ENCODE assay signal across 9 cellular contexts in the genomic region with DNA sequence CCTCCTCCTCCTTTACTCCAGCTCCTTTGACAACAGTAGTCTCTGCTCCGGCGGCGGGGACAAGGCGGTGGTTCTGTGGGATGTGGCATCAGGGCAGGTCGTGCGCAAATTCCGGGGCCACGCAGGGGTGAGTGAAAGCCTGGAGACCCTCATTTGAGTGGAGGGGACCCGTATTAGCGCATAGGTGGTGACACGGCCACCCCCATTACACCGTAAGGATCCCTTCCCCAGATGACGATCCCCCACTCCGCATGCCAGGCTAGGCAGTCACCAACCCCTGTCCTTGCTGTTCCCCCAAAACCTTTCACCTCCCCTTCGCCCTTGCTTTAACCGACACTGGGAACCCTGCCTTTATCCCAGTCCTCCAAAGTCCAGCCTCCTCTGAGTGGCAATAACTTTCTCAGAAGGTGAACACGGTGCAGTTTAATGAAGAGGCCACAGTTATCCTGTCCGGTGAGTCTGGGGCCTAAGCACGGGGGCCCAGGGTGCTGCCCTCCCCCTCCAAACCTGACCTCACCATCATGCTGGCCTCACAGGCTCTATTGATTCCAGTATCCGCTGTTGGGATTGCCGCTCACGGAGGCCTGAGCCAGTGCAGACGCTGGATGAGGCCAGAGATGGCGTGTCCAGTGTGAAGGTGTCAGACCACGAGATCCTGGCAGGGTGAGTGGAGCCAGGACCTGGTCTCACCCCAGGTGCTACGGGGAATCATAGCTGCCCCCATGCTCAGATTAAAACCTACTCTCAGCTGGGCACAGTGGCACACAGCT. TPM values are rescaled to one million over a fixed set of nuclear protein-coding genes. Genes with fewer than 3 reads are reported as not detected.
DNase-seq lines count a peak whose midpoint lies in the region; ATAC-seq, FAIRE-seq and TF ChIP-seq lines count a peak whose summit lies in the region.
"Had no signal": no experiment of that assay in that cellular context is flagged by ENCODE, and none has a peak within 500 bp of the region (broad histone marks: within the 10 kb centered on the region; RNA-seq: fewer than 3 reads in every experiment).

No MANE protein-coding gene starts in this region.

- peak overlapping the region; percentile 84 to 100 (median 96) for H3K27ac ChIP-seq in heart right ventricle

- no peak for DNase-seq in heart right ventricle
- no peak for DNase-seq in left ventricle myocardium superior
- no peak for DNase-seq in bronchial epithelial cell (ENCODE audit: low read depth)
- DNase-seq in NCI-H1048 (lab: John Stamatoyannopoulos, UW): no peak
- no peak for DNase-seq in RPMI8226
- no peak for DNase-seq in COR-L47 (lab: John Stamatoyannopoulos, UW)

- H3K36me3 ChIP-seq in heart right ventricle: peaks cover 0 to 51% (median 27%) of the 10 kb centered on the region in 9 donors
- H3K36me3 ChIP-seq in bronchial epithelial cell (ENCODE audit: control insufficient read depth, insufficient read depth, low read length): peaks cover 11% of the 10 kb centered on the region

- H3K27me3 ChIP-seq in heart right ventricle: no peaks in the 10 kb centered on the region
- no peaks in the 10 kb centered on the region for H3K27me3 ChIP-seq in bronchial epithelial cell (ENCODE audit: control insufficient read depth, insufficient read depth, low read length)
- no peaks in the 10 kb centered on the region for H3K27me3 ChIP-seq in mononuclear cell (ENCODE audit: insufficient read depth, low read length)

- H3K4me1 ChIP-seq in heart right ventricle (peaks cover 17 to 51% (median 40%) of the 10 kb centered on the region in 9 donors), mononuclear cell (ENCODE audit: insufficient read depth, low read length) (peaks cover 42% of the 10 kb centered on the region)

- H3K9me3 ChIP-seq in heart right ventricle (no peaks in the 10 kb centered on the region), mononuclear cell (ENCODE audit: low read depth, low read length) (no peaks in the 10 kb centered on the region)

- no peak for FAIRE-seq in bronchial epithelial cell (lab: Jason Lieb, UNC)
- FAIRE-seq: islet of Langerhans had no signal

- peak overlapping the region; percentile 73 to 97 (median 85) for H3K4me3 ChIP-seq in heart right ventricle
- H3K4me3 ChIP-seq in bronchial epithelial cell (ENCODE audit: low read depth, low read length): peak overlapping the region; percentile 86
- H3K4me3 ChIP-seq in mononuclear cell (ENCODE audit: low read length): peak overlapping the region; percentile 94

- ATAC-seq in heart right ventricle (no peak), left ventricle myocardium superior (no peak), GM18867 (IDR thresholded peaks at IDR 0.05; ENCODE audit: unreplicated experiment) (no peak)

- TF ChIP-seq CTCF in heart right ventricle (IDR thresholded peaks at IDR 0.05) (no peak), bronchial epithelial cell (IDR thresholded peaks at IDR 0.05; ENCODE audit: insufficient read depth, low read length, severe bottlenecking) (no peak)

- 41 to 42% methylated on average over 26 of the region's 26 CpGs for WGBS in heart right ventricle, 2 donors

- intact Hi-C loops in heart right ventricle (cut with DNase I): loop anchor here in 6 of 10 donors (5.0 to 10.0 kb wide), 4 partner anchors 106 to 466 kb away; partner anchors contain the start of gene JUNB (in 2 of the 6)
- intact Hi-C loops in left ventricle myocardium superior (cut with micrococcal nuclease): no loop called here

RNA-seq across cellular contexts. Expression of gene WDR83, which starts 3.7 kb away (rescaled TPM):
- total RNA-seq in heart right ventricle (10 to 100 TPM in 1 of 10 donors, 1 to 10 TPM in 9; 5.5 to 10.7 (median 7.9) TPM), left ventricle myocardium superior (8.7 TPM), bronchial epithelial cell (13.8 and 21.1 TPM in 2 replicates), mononuclear cell (3.4 TPM)
- polyA plus RNA-seq in heart right ventricle: 10 to 100 TPM; 14.5 to 19.7 TPM

RNA-seq across cellular contexts. Expression of gene MAN2B1, which starts 3.8 kb away (rescaled TPM):
- total RNA-seq in heart right ventricle (10 to 100 TPM; 14.2 to 89.9 (median 25.5) TPM), left ventricle myocardium superior (32.5 TPM), bronchial epithelial cell (29.8 and 32.1 TPM in 2 replicates), mononuclear cell (143 TPM)
- polyA plus RNA-seq in heart right ventricle: 10 to 100 TPM; 17.7 to 40.1 TPM

RNA-seq across cellular contexts. Expression of gene DHPS, which starts 11.3 kb away (rescaled TPM):
- total RNA-seq in heart right ventricle (10 to 100 TPM; 43.6 to 59.3 (median 49.7) TPM), left ventricle myocardium superior (60.2 TPM), bronchial epithelial cell (47.4 and 94.5 TPM in 2 replicates), mononuclear cell (63.2 TPM)
- 10 to 100 TPM; 64.5 to 82.2 TPM for polyA plus RNA-seq in heart right ventricle

RNA-seq across cellular contexts. Expression of gene GNG14, which starts 17.5 kb away (rescaled TPM):
- not detected for total RNA-seq in heart right ventricle
- not detected for polyA plus RNA-seq in heart right ventricle
- total RNA-seq in left ventricle myocardium superior: not detected
- total RNA-seq in bronchial epithelial cell: not detected in 2 replicates
- not detected for total RNA-seq in mononuclear cell

RNA-seq across cellular contexts. Expression of gene FBXW9, which starts 26.1 kb away (rescaled TPM):
- 1 to 10 TPM; 1.2 to 3.1 (median 2.1) TPM for total RNA-seq in heart right ventricle
- polyA plus RNA-seq in heart right ventricle: 1 to 10 TPM; 1.2 to 4.6 TPM
- 1.7 TPM for total RNA-seq in left ventricle myocardium superior
- 5.4 and 6.1 TPM in 2 replicates for total RNA-seq in bronchial epithelial cell
- total RNA-seq in mononuclear cell: 2.0 TPM
